In the genomic region with DNA sequence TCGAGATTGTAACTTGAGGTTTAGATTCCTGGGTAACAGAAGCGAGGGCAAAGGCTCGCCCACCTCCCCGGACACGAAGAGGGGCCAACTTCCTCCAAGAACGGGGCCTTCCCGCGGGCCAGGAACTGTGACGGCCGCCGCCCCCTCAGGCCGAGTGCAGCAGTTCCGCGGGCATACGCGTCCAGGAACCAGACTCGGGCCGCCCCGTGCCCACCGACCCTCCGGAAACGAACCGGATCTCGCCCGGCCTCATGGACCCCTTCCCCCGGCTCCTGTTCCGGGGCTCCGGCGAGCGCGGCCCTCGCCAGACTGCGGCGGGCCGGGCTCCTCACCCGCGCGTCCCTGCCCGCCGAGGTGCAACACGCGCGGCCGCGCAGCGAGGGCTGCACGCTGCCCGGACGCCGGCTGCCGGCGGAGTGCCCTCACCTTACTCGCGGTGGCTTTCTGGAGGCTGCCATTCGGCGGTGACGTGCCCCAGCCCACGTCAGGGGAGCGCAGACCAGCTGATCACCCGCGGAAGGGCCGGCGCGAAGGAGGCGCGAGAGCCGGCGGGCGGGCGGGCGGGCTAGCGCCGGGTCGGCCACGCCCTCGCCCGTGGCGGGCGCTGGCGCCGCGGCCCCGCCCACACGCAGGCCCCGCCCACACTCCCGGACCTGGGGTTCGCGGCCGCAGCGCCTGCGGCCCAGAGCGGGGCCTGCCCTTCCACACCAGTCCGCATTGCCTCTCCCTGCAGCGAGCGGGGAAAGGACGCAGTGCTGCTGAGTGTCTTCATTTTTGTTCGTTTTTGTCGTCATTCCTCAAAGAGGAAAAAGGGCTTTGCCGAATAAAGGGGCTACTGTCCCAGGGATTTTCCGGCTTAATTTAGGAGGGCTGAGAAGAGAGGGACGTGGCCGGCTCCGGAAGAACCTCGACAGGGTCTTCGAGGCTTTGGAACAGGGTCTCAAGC, we compare ENCODE assay signal across 1 cellular context.
TF ChIP-seq lines count a peak whose summit lies in the region.

A gene (minus strand): TSS at position 536 of the 946 bp plus-strand sequence. CDS start 78 bp downstream, at position 458.

TF ChIP-seq in HepG2, 621 proteins besides CTCF, POLR2A, EP300 and RAD21 (continued from another document and continues in another):
- TF ChIP-seq EHMT2 (IDR thresholded peaks at IDR 0.05; ENCODE audit: borderline replicate concordance, low read depth, low read length), result no peak
- TF ChIP-seq ZNF224 (CRISPR knock-in tag; IDR thresholded peaks at IDR 0.05), result no peak
- no peak for TF ChIP-seq SRY (CRISPR knock-in tag; IDR thresholded peaks at IDR 0.05)
- no peak for TF ChIP-seq RFX3 (CRISPR knock-in tag; IDR thresholded peaks at IDR 0.05)
- TF ChIP-seq SIN3B (IDR thresholded peaks at IDR 0.05; ENCODE audit: low read length), result no peak
- TF ChIP-seq ZNF235 (CRISPR knock-in tag; IDR thresholded peaks at IDR 0.05; ENCODE audit: borderline replicate concordance), result no peak
- TF ChIP-seq HES4 (CRISPR knock-in tag; IDR thresholded peaks at IDR 0.05; ENCODE audit: borderline replicate concordance), result 0 out of 2 replicates have a peak, but pooled peaks have one; percentile 60
- no peak for TF ChIP-seq ZC3H4 (CRISPR knock-in tag; IDR thresholded peaks at IDR 0.05; ENCODE audit: borderline replicate concordance)
- TF ChIP-seq ZNF780A (CRISPR knock-in tag; IDR thresholded peaks at IDR 0.05), result no peak
- TF ChIP-seq, protein P1, sequence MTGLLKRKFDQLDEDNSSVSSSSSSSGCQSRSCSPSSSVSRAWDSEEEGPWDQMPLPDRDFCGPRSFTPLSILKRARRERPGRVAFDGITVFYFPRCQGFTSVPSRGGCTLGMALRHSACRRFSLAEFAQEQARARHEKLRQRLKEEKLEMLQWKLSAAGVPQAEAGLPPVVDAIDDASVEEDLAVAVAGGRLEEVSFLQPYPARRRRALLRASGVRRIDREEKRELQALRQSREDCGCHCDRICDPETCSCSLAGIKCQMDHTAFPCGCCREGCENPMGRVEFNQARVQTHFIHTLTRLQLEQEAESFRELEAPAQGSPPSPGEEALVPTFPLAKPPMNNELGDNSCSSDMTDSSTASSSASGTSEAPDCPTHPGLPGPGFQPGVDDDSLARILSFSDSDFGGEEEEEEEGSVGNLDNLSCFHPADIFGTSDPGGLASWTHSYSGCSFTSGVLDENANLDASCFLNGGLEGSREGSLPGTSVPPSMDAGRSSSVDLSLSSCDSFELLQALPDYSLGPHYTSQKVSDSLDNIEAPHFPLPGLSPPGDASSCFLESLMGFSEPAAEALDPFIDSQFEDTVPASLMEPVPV (CRISPR knock-in tag; IDR thresholded peaks at IDR 0.05), result no peak
- 0 out of 2 replicates have a peak, but pooled peaks have one; percentile 21 for TF ChIP-seq KDM3A (CRISPR knock-in tag; IDR thresholded peaks at IDR 0.05; ENCODE audit: low read depth)
- TF ChIP-seq, protein P2, sequence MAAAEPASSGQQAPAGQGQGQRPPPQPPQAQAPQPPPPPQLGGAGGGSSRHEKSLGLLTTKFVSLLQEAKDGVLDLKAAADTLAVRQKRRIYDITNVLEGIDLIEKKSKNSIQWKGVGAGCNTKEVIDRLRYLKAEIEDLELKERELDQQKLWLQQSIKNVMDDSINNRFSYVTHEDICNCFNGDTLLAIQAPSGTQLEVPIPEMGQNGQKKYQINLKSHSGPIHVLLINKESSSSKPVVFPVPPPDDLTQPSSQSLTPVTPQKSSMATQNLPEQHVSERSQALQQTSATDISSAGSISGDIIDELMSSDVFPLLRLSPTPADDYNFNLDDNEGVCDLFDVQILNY (CRISPR knock-in tag; conservative IDR thresholded peaks at IDR 0.05), result no peak
- TF ChIP-seq, protein P3, sequence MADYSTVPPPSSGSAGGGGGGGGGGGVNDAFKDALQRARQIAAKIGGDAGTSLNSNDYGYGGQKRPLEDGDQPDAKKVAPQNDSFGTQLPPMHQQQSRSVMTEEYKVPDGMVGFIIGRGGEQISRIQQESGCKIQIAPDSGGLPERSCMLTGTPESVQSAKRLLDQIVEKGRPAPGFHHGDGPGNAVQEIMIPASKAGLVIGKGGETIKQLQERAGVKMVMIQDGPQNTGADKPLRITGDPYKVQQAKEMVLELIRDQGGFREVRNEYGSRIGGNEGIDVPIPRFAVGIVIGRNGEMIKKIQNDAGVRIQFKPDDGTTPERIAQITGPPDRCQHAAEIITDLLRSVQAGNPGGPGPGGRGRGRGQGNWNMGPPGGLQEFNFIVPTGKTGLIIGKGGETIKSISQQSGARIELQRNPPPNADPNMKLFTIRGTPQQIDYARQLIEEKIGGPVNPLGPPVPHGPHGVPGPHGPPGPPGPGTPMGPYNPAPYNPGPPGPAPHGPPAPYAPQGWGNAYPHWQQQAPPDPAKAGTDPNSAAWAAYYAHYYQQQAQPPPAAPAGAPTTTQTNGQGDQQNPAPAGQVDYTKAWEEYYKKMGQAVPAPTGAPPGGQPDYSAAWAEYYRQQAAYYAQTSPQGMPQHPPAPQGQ (CRISPR knock-in tag; IDR thresholded peaks at IDR 0.05; ENCODE audit: borderline replicate concordance), result no peak
- TF ChIP-seq, protein P4, sequence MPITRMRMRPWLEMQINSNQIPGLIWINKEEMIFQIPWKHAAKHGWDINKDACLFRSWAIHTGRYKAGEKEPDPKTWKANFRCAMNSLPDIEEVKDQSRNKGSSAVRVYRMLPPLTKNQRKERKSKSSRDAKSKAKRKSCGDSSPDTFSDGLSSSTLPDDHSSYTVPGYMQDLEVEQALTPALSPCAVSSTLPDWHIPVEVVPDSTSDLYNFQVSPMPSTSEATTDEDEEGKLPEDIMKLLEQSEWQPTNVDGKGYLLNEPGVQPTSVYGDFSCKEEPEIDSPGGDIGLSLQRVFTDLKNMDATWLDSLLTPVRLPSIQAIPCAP (CRISPR knock-in tag; IDR thresholded peaks at IDR 0.05; ENCODE audit: low read depth), result no peak
- no peak for TF ChIP-seq PHF5A (CRISPR knock-in tag; IDR thresholded peaks at IDR 0.05; ENCODE audit: low read depth, unreplicated experiment)
- TF ChIP-seq MIER3 (CRISPR knock-in tag; IDR thresholded peaks at IDR 0.05; ENCODE audit: borderline replicate concordance), result peak; percentile 59; the same call in 1 of the 2 replicates
- TF ChIP-seq RFXAP (CRISPR knock-in tag; IDR thresholded peaks at IDR 0.05; ENCODE audit: borderline replicate concordance), result no peak
- TF ChIP-seq IRX3 (CRISPR knock-in tag; IDR thresholded peaks at IDR 0.05; ENCODE audit: borderline replicate concordance, low read depth), result no peak
- no peak for TF ChIP-seq HIVEP1 (CRISPR knock-in tag; IDR thresholded peaks at IDR 0.05)
- TF ChIP-seq, protein P5, sequence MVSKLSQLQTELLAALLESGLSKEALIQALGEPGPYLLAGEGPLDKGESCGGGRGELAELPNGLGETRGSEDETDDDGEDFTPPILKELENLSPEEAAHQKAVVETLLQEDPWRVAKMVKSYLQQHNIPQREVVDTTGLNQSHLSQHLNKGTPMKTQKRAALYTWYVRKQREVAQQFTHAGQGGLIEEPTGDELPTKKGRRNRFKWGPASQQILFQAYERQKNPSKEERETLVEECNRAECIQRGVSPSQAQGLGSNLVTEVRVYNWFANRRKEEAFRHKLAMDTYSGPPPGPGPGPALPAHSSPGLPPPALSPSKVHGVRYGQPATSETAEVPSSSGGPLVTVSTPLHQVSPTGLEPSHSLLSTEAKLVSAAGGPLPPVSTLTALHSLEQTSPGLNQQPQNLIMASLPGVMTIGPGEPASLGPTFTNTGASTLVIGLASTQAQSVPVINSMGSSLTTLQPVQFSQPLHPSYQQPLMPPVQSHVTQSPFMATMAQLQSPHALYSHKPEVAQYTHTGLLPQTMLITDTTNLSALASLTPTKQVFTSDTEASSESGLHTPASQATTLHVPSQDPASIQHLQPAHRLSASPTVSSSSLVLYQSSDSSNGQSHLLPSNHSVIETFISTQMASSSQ (IDR thresholded peaks at IDR 0.05; ENCODE audit: low read depth), result no peak
- TF ChIP-seq, protein P5 (CRISPR knock-in tag; IDR thresholded peaks at IDR 0.05; ENCODE audit: borderline replicate concordance), result no peak
- TF ChIP-seq ZNF557 (CRISPR knock-in tag; IDR thresholded peaks at IDR 0.05), result no peak
- no peak for TF ChIP-seq ZNF430 (CRISPR knock-in tag; IDR thresholded peaks at IDR 0.05)
- no peak for TF ChIP-seq PCBP2 (optimal IDR thresholded peaks at IDR 0.05; ENCODE audit: low read depth, low read length, poor library complexity, severe bottlenecking)
- peak; percentile 51; the same call in 1 of the 2 replicates for TF ChIP-seq ZBTB20 (CRISPR knock-in tag; IDR thresholded peaks at IDR 0.05; ENCODE audit: borderline replicate concordance, low read depth)
- TF ChIP-seq, protein P6, sequence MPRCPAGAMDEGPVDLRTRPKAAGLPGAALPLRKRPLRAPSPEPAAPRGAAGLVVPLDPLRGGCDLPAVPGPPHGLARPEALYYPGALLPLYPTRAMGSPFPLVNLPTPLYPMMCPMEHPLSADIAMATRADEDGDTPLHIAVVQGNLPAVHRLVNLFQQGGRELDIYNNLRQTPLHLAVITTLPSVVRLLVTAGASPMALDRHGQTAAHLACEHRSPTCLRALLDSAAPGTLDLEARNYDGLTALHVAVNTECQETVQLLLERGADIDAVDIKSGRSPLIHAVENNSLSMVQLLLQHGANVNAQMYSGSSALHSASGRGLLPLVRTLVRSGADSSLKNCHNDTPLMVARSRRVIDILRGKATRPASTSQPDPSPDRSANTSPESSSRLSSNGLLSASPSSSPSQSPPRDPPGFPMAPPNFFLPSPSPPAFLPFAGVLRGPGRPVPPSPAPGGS (CRISPR knock-in tag; IDR thresholded peaks at IDR 0.05), result 0 out of 2 replicates have a peak, but pooled peaks have one; percentile 24
- TF ChIP-seq, protein P7, sequence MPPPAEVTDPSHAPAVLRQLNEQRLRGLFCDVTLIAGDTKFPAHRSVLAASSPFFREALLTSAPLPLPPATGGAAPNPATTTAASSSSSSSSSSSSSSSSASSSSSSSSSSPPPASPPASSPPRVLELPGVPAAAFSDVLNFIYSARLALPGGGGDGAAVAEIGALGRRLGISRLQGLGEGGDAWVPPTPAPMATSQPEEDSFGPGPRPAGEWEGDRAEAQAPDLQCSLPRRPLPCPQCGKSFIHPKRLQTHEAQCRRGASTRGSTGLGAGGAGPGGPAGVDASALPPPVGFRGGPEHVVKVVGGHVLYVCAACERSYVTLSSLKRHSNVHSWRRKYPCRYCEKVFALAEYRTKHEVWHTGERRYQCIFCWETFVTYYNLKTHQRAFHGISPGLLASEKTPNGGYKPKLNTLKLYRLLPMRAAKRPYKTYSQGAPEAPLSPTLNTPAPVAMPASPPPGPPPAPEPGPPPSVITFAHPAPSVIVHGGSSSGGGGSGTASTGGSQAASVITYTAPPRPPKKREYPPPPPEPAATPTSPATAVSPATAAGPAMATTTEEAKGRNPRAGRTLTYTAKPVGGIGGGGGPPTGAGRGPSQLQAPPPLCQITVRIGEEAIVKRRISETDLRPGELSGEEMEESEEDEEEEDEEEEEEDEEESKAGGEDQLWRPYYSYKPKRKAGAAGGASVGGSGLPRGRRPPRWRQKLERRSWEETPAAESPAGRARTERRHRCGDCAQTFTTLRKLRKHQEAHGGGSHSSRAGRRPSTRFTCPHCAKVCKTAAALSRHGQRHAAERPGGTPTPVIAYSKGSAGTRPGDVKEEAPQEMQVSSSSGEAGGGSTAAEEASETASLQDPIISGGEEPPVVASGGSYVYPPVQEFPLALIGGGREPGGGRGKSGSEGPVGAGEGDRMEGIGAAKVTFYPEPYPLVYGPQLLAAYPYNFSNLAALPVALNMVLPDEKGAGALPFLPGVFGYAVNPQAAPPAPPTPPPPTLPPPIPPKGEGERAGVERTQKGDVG (CRISPR knock-in tag; IDR thresholded peaks at IDR 0.05; ENCODE audit: borderline replicate concordance), result no peak
- no peak for TF ChIP-seq TBP (CRISPR knock-in tag; IDR thresholded peaks at IDR 0.05)
- no peak; the same call in 1 of the 2 replicates for TF ChIP-seq ZNF431 (CRISPR knock-in tag; IDR thresholded peaks at IDR 0.05; ENCODE audit: borderline replicate concordance, low read depth)
- no peak for TF ChIP-seq FOXM1 (CRISPR knock-in tag; IDR thresholded peaks at IDR 0.05)
- TF ChIP-seq, protein P8, sequence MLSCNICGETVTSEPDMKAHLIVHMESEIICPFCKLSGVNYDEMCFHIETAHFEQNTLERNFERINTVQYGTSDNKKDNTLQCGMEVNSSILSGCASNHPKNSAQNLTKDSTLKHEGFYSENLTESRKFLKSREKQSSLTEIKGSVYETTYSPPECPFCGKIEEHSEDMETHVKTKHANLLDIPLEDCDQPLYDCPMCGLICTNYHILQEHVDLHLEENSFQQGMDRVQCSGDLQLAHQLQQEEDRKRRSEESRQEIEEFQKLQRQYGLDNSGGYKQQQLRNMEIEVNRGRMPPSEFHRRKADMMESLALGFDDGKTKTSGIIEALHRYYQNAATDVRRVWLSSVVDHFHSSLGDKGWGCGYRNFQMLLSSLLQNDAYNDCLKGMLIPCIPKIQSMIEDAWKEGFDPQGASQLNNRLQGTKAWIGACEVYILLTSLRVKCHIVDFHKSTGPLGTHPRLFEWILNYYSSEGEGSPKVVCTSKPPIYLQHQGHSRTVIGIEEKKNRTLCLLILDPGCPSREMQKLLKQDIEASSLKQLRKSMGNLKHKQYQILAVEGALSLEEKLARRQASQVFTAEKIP (CRISPR knock-in tag; IDR thresholded peaks at IDR 0.05; ENCODE audit: borderline replicate concordance), result no peak
- TF ChIP-seq ELF1 (CRISPR knock-in tag; IDR thresholded peaks at IDR 0.05), result peak; percentile 39; the same call in 1 of the 2 replicates
- 0 out of 2 replicates have a peak, but pooled peaks have one; percentile 18 for TF ChIP-seq ELF3 (CRISPR knock-in tag; IDR thresholded peaks at IDR 0.05)
- TF ChIP-seq ZFP41 (CRISPR knock-in tag; IDR thresholded peaks at IDR 0.05; ENCODE audit: borderline replicate concordance), result no peak
- no peak for TF ChIP-seq CBX1 (IDR thresholded peaks at IDR 0.05; ENCODE audit: low read depth)
- TF ChIP-seq, protein P9, sequence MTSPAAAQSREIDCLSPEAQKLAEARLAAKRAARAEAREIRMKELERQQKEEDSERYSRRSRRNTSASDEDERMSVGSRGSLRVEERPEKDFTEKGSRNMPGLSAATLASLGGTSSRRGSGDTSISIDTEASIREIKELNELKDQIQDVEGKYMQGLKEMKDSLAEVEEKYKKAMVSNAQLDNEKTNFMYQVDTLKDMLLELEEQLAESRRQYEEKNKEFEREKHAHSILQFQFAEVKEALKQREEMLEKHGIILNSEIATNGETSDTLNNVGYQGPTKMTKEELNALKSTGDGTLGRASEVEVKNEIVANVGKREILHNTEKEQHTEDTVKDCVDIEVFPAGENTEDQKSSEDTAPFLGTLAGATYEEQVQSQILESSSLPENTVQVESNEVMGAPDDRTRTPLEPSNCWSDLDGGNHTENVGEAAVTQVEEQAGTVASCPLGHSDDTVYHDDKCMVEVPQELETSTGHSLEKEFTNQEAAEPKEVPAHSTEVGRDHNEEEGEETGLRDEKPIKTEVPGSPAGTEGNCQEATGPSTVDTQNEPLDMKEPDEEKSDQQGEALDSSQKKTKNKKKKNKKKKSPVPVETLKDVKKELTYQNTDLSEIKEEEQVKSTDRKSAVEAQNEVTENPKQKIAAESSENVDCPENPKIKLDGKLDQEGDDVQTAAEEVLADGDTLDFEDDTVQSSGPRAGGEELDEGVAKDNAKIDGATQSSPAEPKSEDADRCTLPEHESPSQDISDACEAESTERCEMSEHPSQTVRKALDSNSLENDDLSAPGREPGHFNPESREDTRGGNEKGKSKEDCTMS (CRISPR knock-in tag; conservative IDR thresholded peaks at IDR 0.05), result no peak
